In the genomic region with DNA sequence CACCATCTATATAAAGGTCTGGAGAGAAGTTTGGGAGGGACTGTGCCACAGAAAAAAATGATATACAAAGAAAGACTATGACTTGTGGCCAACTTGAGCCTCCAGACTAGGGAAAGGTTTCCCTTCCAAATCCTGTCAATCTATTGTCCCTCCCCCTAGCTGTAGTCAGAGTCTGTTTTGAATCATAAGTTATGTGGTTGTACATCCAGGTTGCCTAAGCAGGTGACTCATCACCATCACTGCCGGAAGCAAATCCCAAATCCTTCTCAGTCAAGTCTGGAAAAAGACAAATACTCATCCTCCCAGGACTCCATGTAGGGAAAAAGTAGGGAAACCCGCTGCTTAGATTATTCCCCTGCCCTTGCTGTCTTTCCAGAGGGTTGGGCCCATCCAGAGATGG, we compare ENCODE assay signal across 1 cellular context.
A peak's percentile ranks its signal among the peaks of the same experiment; 100 is the strongest.
TF ChIP-seq lines count a peak whose summit lies in the region.

No MANE protein-coding gene starts in this region.

TF ChIP-seq in SK-N-SH, 30 proteins besides CTCF, POLR2A, EP300 and RAD21 (continued from another document):
- TF ChIP-seq GATA2 (CRISPR knock-in tag; IDR thresholded peaks at IDR 0.05): no peak
- TF ChIP-seq FOSL2 (IDR thresholded peaks at IDR 0.05; ENCODE audit: borderline replicate concordance, low read depth): peak; percentile 59; the same call in 1 of the 2 replicates
- no peak for TF ChIP-seq GABPA (IDR thresholded peaks at IDR 0.05; ENCODE audit: low read depth)
- TF ChIP-seq MXI1 (IDR thresholded peaks at IDR 0.05; ENCODE audit: low read depth, low read length): no peak
- TF ChIP-seq, protein P1, sequence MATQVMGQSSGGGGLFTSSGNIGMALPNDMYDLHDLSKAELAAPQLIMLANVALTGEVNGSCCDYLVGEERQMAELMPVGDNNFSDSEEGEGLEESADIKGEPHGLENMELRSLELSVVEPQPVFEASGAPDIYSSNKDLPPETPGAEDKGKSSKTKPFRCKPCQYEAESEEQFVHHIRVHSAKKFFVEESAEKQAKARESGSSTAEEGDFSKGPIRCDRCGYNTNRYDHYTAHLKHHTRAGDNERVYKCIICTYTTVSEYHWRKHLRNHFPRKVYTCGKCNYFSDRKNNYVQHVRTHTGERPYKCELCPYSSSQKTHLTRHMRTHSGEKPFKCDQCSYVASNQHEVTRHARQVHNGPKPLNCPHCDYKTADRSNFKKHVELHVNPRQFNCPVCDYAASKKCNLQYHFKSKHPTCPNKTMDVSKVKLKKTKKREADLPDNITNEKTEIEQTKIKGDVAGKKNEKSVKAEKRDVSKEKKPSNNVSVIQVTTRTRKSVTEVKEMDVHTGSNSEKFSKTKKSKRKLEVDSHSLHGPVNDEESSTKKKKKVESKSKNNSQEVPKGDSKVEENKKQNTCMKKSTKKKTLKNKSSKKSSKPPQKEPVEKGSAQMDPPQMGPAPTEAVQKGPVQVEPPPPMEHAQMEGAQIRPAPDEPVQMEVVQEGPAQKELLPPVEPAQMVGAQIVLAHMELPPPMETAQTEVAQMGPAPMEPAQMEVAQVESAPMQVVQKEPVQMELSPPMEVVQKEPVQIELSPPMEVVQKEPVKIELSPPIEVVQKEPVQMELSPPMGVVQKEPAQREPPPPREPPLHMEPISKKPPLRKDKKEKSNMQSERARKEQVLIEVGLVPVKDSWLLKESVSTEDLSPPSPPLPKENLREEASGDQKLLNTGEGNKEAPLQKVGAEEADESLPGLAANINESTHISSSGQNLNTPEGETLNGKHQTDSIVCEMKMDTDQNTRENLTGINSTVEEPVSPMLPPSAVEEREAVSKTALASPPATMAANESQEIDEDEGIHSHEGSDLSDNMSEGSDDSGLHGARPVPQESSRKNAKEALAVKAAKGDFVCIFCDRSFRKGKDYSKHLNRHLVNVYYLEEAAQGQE (IDR thresholded peaks at IDR 0.05; ENCODE audit: low read depth, low read length): no peak
- TF ChIP-seq EZH2phosphoT487 (IDR thresholded peaks at IDR 0.05; ENCODE audit: borderline replicate concordance, low read depth): no peak
- TF ChIP-seq RCOR1 (IDR thresholded peaks at IDR 0.05; ENCODE audit: low read length): no peak
- TF ChIP-seq SIN3A (IDR thresholded peaks at IDR 0.05; ENCODE audit: borderline replicate concordance, low read depth, low read length): no peak
